In the genomic region with DNA sequence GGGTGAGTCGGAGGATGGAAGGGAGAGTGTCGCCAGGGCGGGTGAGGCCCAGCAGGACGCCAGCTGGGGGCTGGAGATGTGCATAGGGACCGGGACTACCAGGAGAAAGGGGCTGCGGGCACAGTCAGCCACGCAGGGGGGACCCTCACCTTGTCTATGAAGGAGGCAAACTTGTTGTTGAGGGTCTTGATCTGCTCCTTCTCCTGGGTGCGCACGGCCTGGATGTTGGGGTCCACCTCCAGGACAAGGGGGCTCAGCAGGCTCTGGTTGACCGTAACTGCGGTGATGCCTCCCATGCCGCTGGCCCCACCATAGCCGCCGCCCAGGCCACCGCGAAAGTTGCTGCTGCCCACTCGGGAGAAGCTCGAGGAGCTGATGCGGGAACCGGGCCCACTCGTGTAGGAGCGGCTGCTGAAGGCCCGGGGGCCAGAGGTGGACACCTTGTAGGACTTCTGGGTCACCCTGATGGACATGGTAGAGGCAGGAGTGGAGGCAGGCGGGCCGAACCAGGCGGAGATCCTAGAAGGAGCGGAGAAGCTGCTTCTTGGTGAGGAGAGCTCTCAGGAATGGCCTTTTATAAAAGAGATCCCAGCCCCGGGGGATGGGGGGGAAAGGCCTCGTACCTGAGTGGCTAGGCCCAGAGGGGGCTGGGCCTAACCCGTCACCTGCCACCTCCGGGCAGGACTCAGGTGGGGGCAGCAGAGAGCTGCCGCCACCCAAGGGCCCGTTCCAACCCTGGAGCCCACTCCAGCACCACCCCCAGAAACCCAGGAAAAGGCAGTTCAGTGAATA, we compare ENCODE assay signal across 8 cellular contexts. TPM values are rescaled to one million over a fixed set of nuclear protein-coding genes. Genes with fewer than 3 reads are reported as not detected.
DNase-seq lines count a peak whose midpoint lies in the region; ATAC-seq and TF ChIP-seq lines count a peak whose summit lies in the region.
"Not testable (repeated sequence)": the region's sequence is repeated elsewhere in the genome, so short reads cannot be mapped to it uniquely, and the experiment has no call there.

TSS of gene KRT8 (minus strand) at position 568 of the 792 bp plus-strand sequence. CDS start at position 473, 95 bp downstream.

- not testable (repeated sequence) for H3K9me3 Mint-ChIP-seq in activated T-cell treated with anti-CD3 and anti-CD28 coated beads, Interleukin-2, amount 50 U/mL, for 4 hours; natural killer cell

- H3K36me3 ChIP-seq in duodenal mucosa (ENCODE audit: control insufficient read depth in 1 of 2, insufficient read depth in 2 of 2, low read length in 2 of 2) (peaks cover 12 to 24% of the 10 kb centered on the region in 2 donors), iPS-18a (ENCODE audit: control insufficient read depth, low read depth, low read length) (peaks cover 20% of the 10 kb centered on the region)
- H3K36me3 ChIP-seq in thoracic aorta = not testable (repeated sequence)

- intact Hi-C loops in natural killer cell (cut with micrococcal nuclease) = not testable (repeated sequence)

- H3K9me3 ChIP-seq in duodenal mucosa (ENCODE audit: control insufficient read depth in 1 of 2, low read length in 2 of 2); iPS-18a (ENCODE audit: control insufficient read depth, low read depth, low read length); thoracic aorta: not testable (repeated sequence)

- H3K27ac Mint-ChIP-seq in natural killer cell = peak within 1 kb of the TSS in 1 of 2 donors; percentile 58

- peak within 1 kb of the TSS; percentile 85 to 92 for H3K9ac ChIP-seq in duodenal mucosa (ENCODE audit: low read depth in 1 of 2, low read length in 2 of 2)
- H3K9ac ChIP-seq in iPS-18a (ENCODE audit: low read length) = peak within 1 kb of the TSS; percentile 86

- not testable (repeated sequence) for H3K4me1 Mint-ChIP-seq in activated T-cell treated with anti-CD3 and anti-CD28 coated beads, Interleukin-2, amount 50 U/mL, for 4 hours (ENCODE audit: low read depth)
- peaks cover 0 to 20% of the 10 kb centered on the region in 2 donors for H3K4me1 Mint-ChIP-seq in natural killer cell

- not testable (repeated sequence) for ATAC-seq in activated T-cell treated with anti-CD3 and anti-CD28 coated beads, Interleukin-2, amount 50 U/mL, for 4 hours; natural killer cell; thoracic aorta (ENCODE audit: insufficient number of reproducible peaks, low FRiP score, low read depth)

- H3K4me3 Mint-ChIP-seq in activated T-cell treated with anti-CD3 and anti-CD28 coated beads, Interleukin-2, amount 50 U/mL, for 4 hours = peak within 1 kb of the TSS; percentile 54
- peak within 1 kb of the TSS; percentile 71 for H3K4me3 Mint-ChIP-seq in natural killer cell

- peaks cover 52 to 57% of the 10 kb centered on the region in 2 donors for H3K4me1 ChIP-seq in duodenal mucosa (ENCODE audit: control insufficient read depth in 1 of 2, insufficient read depth in 2 of 2, low read length in 2 of 2)
- H3K4me1 ChIP-seq in iPS-18a (ENCODE audit: control insufficient read depth, low read depth, low read length) = peaks cover 34% of the 10 kb centered on the region
- H3K4me1 ChIP-seq in thoracic aorta (ENCODE audit: control insufficient read depth in 1 of 2, low read depth in 2 of 2) = not testable (repeated sequence)

- H3K4me3 ChIP-seq in LNCaP clone FGC (ENCODE audit: low read depth, low read length) = peak within 1 kb of the TSS; percentile 67
- peak within 1 kb of the TSS; percentile 77 for H3K4me3 ChIP-seq in duodenal mucosa (ENCODE audit: low read depth in 1 of 2, low read length in 2 of 2)
- H3K4me3 ChIP-seq in iPS-18a (ENCODE audit: low read length) = peak within 1 kb of the TSS; percentile 96
- peak within 1 kb of the TSS; percentile 84 for H3K4me3 ChIP-seq in thoracic aorta

- H3K36me3 Mint-ChIP-seq in activated T-cell treated with anti-CD3 and anti-CD28 coated beads, Interleukin-2, amount 50 U/mL, for 4 hours (ENCODE audit: insufficient read depth); natural killer cell: not testable (repeated sequence)

- H3K27ac ChIP-seq in duodenal mucosa (ENCODE audit: low read depth, low read length) (peak within 1 kb of the TSS; percentile 96), iPS-18a (ENCODE audit: low read length) (peak within 1 kb of the TSS; percentile 51), thoracic aorta (peak within 1 kb of the TSS; percentile 82 to 84)

- TF ChIP-seq CTCF in LNCaP clone FGC (IDR thresholded peaks at IDR 0.05; ENCODE audit: control insufficient read depth, extremely low read depth, insufficient read depth) = peak; percentile 72
- TF ChIP-seq CTCF in natural killer cell (IDR thresholded peaks at IDR 0.05); thoracic aorta (IDR thresholded peaks at IDR 0.05): not testable (repeated sequence)

- H3K27me3 ChIP-seq in duodenal mucosa (ENCODE audit: control insufficient read depth in 1 of 2, insufficient read depth in 2 of 2, low read length in 2 of 2); iPS-18a (ENCODE audit: control insufficient read depth, insufficient read depth, low read length); thoracic aorta (replicated peaks; ENCODE audit: insufficient read depth): not testable (repeated sequence)

- not testable (repeated sequence) for H3K27me3 Mint-ChIP-seq in activated T-cell treated with anti-CD3 and anti-CD28 coated beads, Interleukin-2, amount 50 U/mL, for 4 hours (ENCODE audit: low read depth)
- peaks cover 0 to 28% of the 10 kb centered on the region in 2 donors for H3K27me3 Mint-ChIP-seq in natural killer cell (ENCODE audit: low read depth in 2 of 2)

- peak; percentile 89 for DNase-seq in DMS153 (lab: John Stamatoyannopoulos, UW)
- peak; percentile 84 for DNase-seq in LNCaP clone FGC (ENCODE audit: low read depth)
- peak; percentile 94 for DNase-seq in NCI-H774 (lab: John Stamatoyannopoulos, UW)
- not testable (repeated sequence) for DNase-seq in activated T-cell treated with anti-CD3 and anti-CD28 coated beads, Interleukin-2, amount 50 U/mL, for 4 hours; natural killer cell; thoracic aorta (ENCODE audit: low spot score)

RNA-seq across cellular contexts. Expression of gene KRT8, which starts in this region (rescaled TPM):
- total RNA-seq in activated T-cell treated with anti-CD3 and anti-CD28 coated beads, Interleukin-2, amount 50 U/mL, for 4 hours = 1 to 10 TPM; 4.2 to 6.0 (median 4.5) TPM
- total RNA-seq in natural killer cell = under 1 TPM in 2 of 3 donors, not detected in 1; 0.24 to 0.25 TPM
- 100 to 1,000 TPM; 130 to 175 TPM for total RNA-seq in thoracic aorta

Comparison
In these comparisons a context has a peak if more than half of its experiments do, and no peak if none do; other contexts are left out.
1. RNA of gene KRT8 (total RNA-seq): 130 to 175 TPM in thoracic aorta; 4.2 to 6.0 TPM in activated T-cell treated with anti-CD3 and anti-CD28 coated beads, Interleukin-2, amount 50 U/mL, for 4 hours and 0.24 to 0.25 TPM in natural killer cell; every median in the first group is over 10 times any median in the second.
2. Peak in every context shown above with its lines, with median percentiles within 50 percentile points of each other: H3K4me3 ChIP-seq and H3K27ac ChIP-seq.